Comparison of ENCODE assay signal across 1 cellular context in genomic region chr11:64317325-64317960, GRCh38.
TF ChIP-seq lines count a peak whose summit lies in the region.

TRMT112 (minus strand) TSS chr11:64317559; CDS start chr11:64317526, 33 bp downstream.

TF ChIP-seq in A549, 52 proteins besides CTCF, POLR2A, EP300 and RAD21 (continued from another document):
- no peak for TF ChIP-seq REST (IDR thresholded peaks at IDR 0.05)
- no peak for TF ChIP-seq RARB (CRISPR knock-in tag; IDR thresholded peaks at IDR 0.05)
- peak; percentile 67; the same call in 2 of the 3 replicates for TF ChIP-seq BCL3 (IDR thresholded peaks at IDR 0.05)
- TF ChIP-seq KDM1A (IDR thresholded peaks at IDR 0.05; ENCODE audit: low read depth): no peak
- no peak for TF ChIP-seq NR3C1 (IDR thresholded peaks at IDR 0.05)
- TF ChIP-seq HMGXB4 (CRISPR knock-in tag; IDR thresholded peaks at IDR 0.05; ENCODE audit: borderline replicate concordance): no peak
- no peak for TF ChIP-seq EHMT2 (IDR thresholded peaks at IDR 0.05; ENCODE audit: low read depth)
- peak; percentile 46; the same call in 1 of the 2 replicates for TF ChIP-seq RFX5 (IDR thresholded peaks at IDR 0.05)
- TF ChIP-seq HOXA7 (CRISPR knock-in tag; IDR thresholded peaks at IDR 0.05): no peak
- TF ChIP-seq USF2 (IDR thresholded peaks at IDR 0.05): peak; percentile 86
- no peak for TF ChIP-seq CEBPB (IDR thresholded peaks at IDR 0.05)
- no peak for TF ChIP-seq CBX8 (IDR thresholded peaks at IDR 0.05)
- TF ChIP-seq E2F6 (IDR thresholded peaks at IDR 0.05; ENCODE audit: borderline replicate concordance, low read depth): peak; percentile 43; the same call in 1 of the 2 replicates
- TF ChIP-seq MAFK (IDR thresholded peaks at IDR 0.05; ENCODE audit: partially characterized antibody): peak; percentile 99
- no peak for TF ChIP-seq NFE2L2 (conservative IDR thresholded peaks at IDR 0.05; ENCODE audit: low read length)
- no peak for TF ChIP-seq HES2 (IDR thresholded peaks at IDR 0.05)
- TF ChIP-seq NPAS2 (CRISPR knock-in tag; IDR thresholded peaks at IDR 0.05; ENCODE audit: borderline replicate concordance): no peak
- TF ChIP-seq JUNB (IDR thresholded peaks at IDR 0.05): no peak
- TF ChIP-seq ESRRA (IDR thresholded peaks at IDR 0.05; ENCODE audit: borderline replicate concordance, low read length): no peak
- no peak for TF ChIP-seq ZNF302 (CRISPR knock-in tag; IDR thresholded peaks at IDR 0.05)
- TF ChIP-seq PBX3 (IDR thresholded peaks at IDR 0.05): no peak; the same call in 1 of the 2 replicates
- no peak for TF ChIP-seq ATOH8 (CRISPR knock-in tag; IDR thresholded peaks at IDR 0.05; ENCODE audit: low read depth)
- no peak for TF ChIP-seq CHD2 (IDR thresholded peaks at IDR 0.05; ENCODE audit: low read length, partially characterized antibody)
- peak; percentile 27; the same call in 1 of the 2 replicates for TF ChIP-seq GATA3 (IDR thresholded peaks at IDR 0.05; ENCODE audit: borderline replicate concordance)
